In genomic region chr4:116885579-116885978, GRCh38 we compare ENCODE assay signal across 8 cellular contexts.
"Had no signal": no experiment of that assay in that cellular context is flagged by ENCODE, and none has a peak within 500 bp of the region (broad histone marks: within the 10 kb centered on the region; RNA-seq: fewer than 3 reads in every experiment).

No MANE protein-coding gene starts in this region.

- ATAC-seq: GM12878 had no signal

- H3K4me3 ChIP-seq: GM12878 had no signal

- DNase-seq: GDM1, GF-D8 had no signal

- FAIRE-seq: G401.6, GM12878, GM12891, GM12892, GM18507, GM19239 had no signal
